In the genomic region with DNA sequence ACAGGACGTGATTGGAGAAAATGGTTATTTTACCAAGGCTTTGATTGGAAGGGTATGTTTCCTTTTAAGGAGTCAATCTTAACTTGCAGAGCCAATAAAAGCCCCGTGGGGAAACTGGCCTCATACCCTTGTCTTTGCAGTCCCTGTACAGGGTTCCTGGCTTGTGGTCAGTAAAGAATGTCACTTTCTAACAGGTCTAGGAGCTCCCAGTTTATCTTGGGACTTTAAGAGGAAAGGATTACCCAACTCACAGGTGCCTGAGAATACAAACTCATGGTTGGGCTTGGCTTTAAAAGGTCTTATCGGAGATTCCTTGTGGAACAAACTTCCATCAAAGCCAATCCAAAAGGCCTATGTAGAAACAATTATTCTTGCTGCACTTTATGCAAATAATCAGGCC, we compare ENCODE assay signal across 18 cellular contexts.
DNase-seq lines count a peak whose midpoint lies in the region; ATAC-seq and TF ChIP-seq lines count a peak whose summit lies in the region.
"Had no signal": no experiment of that assay in that cellular context is flagged by ENCODE, and none has a peak within 500 bp of the region (broad histone marks: within the 10 kb centered on the region; RNA-seq: fewer than 3 reads in every experiment).

No MANE protein-coding gene starts in this region.

- intact Hi-C loops in right lobe of liver (cut with DNase I) (no loop called here), tibial artery (cut with DNase I; ENCODE audit: low total_unique reads) (no loop called here)

- peak in 1 of 4 donors; percentile 35 for ATAC-seq in right lobe of liver
- ATAC-seq in GM18909 (IDR thresholded peaks at IDR 0.05; ENCODE audit: poor library complexity, unreplicated experiment), result no peak
- ATAC-seq: Panc1 had no signal

- no peak for TF ChIP-seq POLR2A in right lobe of liver (IDR thresholded peaks at IDR 0.05)

- peak overlapping the region in 2 of 5 donors; percentile 41 to 88 for H3K9ac ChIP-seq in subcutaneous abdominal adipose tissue (ENCODE audit: low read length in 5 of 5)
- H3K9ac ChIP-seq: BLaER1 treated with 17β-estradiol and CSF1 and Interleukin-3, amounts not matched to agents 10 nM and 100 nM had no signal

- H3K4me1 ChIP-seq in right lobe of liver (peaks cover 0 to 35% (median 0%) of the 10 kb centered on the region in 4 donors), subcutaneous abdominal adipose tissue (ENCODE audit: control insufficient read depth in 5 of 5, insufficient read depth in 5 of 5, low read length in 5 of 5) (peaks cover 7 to 50% (median 42%) of the 10 kb centered on the region in 5 donors), tibial artery (peaks cover 0 to 19% (median 4%) of the 10 kb centered on the region in 4 donors)
- H3K4me1 ChIP-seq: BLaER1 treated with 17β-estradiol and CSF1 and Interleukin-3, amounts not matched to agents 10 nM and 100 nM had no signal

- DNase-seq in H4 (ENCODE audit: low spot score) (peak; percentile 54), M059J (ENCODE audit: low read depth) (peak; percentile 19), right lobe of liver (no peak), DMS153 treated with DMSO at 0.1 percent for 48 hours (lab: John Stamatoyannopoulos, UW; ENCODE audit: unreplicated experiment) (no peak), tibial artery (no peak)
- DNase-seq: CD4-positive, alpha-beta memory T cell; EL; H9; KBM-7; NCI-H1105 treated with DMSO at 0.1 percent for 48 hours; NCI-H2081; NCI-H2171 treated with DMSO at 0.1 percent for 48 hours; NCI-H524 treated with DMSO at 0.1 percent for 48 hours; NCI-H82 had no signal

- H3K27ac ChIP-seq in right lobe of liver, result peak overlapping the region in 2 of 3 donors; percentile 51 to 71
- peak overlapping the region; percentile 95 for H3K27ac ChIP-seq in subcutaneous abdominal adipose tissue (ENCODE audit: low read depth, low read length)
- no peak overlapping the region for H3K27ac ChIP-seq in tibial artery
- H3K27ac ChIP-seq: BLaER1 treated with 17β-estradiol and CSF1 and Interleukin-3, amounts not matched to agents 10 nM and 100 nM had no signal

- H3K27me3 ChIP-seq in right lobe of liver (no peaks in the 10 kb centered on the region), subcutaneous abdominal adipose tissue (ENCODE audit: control insufficient read depth in 5 of 5, insufficient read depth in 4 of 5, low read length in 5 of 5) (no peaks in the 10 kb centered on the region), tibial artery (no peaks in the 10 kb centered on the region)
- H3K27me3 ChIP-seq: BLaER1 treated with 17β-estradiol and CSF1 and Interleukin-3, amounts not matched to agents 10 nM and 100 nM had no signal

- H3K4me3 ChIP-seq in right lobe of liver (peak overlapping the region; percentile 20 to 56 (median 53)), subcutaneous abdominal adipose tissue (ENCODE audit: low read depth in 1 of 5, low read length in 5 of 5) (peak overlapping the region; percentile 26 to 66 (median 57)), tibial artery (no peak overlapping the region)
- H3K4me3 ChIP-seq: BLaER1 treated with 17β-estradiol and CSF1 and Interleukin-3, amounts not matched to agents 10 nM and 100 nM had no signal

- no peaks in the 10 kb centered on the region for H3K9me3 ChIP-seq in right lobe of liver
- no peaks in the 10 kb centered on the region for H3K9me3 ChIP-seq in subcutaneous abdominal adipose tissue (ENCODE audit: control insufficient read depth in 5 of 5, low read length in 5 of 5)
- no peaks in the 10 kb centered on the region for H3K9me3 ChIP-seq in tibial artery
- H3K9me3 ChIP-seq: BLaER1 treated with 17β-estradiol and CSF1 and Interleukin-3, amounts not matched to agents 10 nM and 100 nM had no signal

- TF ChIP-seq CTCF in right lobe of liver (IDR thresholded peaks at IDR 0.05) (no peak), tibial artery (IDR thresholded peaks at IDR 0.05) (no peak)

- 18% methylated on average over 3 of the region's 3 CpGs for WGBS in right lobe of liver (ENCODE audit: insufficient coverage, low coverage, low lambda C conversion rate, missing lambda C conversion rate)

- H3K36me3 ChIP-seq in right lobe of liver, result peaks cover 0 to 15% (median 0%) of the 10 kb centered on the region in 4 donors
- peaks cover 0 to 3% (median 0%) of the 10 kb centered on the region in 5 donors for H3K36me3 ChIP-seq in subcutaneous abdominal adipose tissue (ENCODE audit: control insufficient read depth in 5 of 5, insufficient read depth in 5 of 5, low read length in 5 of 5)
- H3K36me3 ChIP-seq in tibial artery, result no peaks in the 10 kb centered on the region
- H3K36me3 ChIP-seq: BLaER1 treated with 17β-estradiol and CSF1 and Interleukin-3, amounts not matched to agents 10 nM and 100 nM had no signal

Comparison
In these comparisons a context has a peak if more than half of its experiments do, and no peak if none do; other contexts are left out.
1. DNase-seq: peak in H4 (single experiment) and M059J (single experiment); none in right lobe of liver (0 of 3), DMS153 treated with DMSO at 0.1 percent for 48 hours (single experiment) and tibial artery (0 of 2).
2. H3K27ac ChIP-seq: peak in right lobe of liver (2 of 3) and subcutaneous abdominal adipose tissue (single experiment); none in tibial artery (0 of 2).
3. H3K4me3 ChIP-seq: peak in right lobe of liver (3 of 3) and subcutaneous abdominal adipose tissue (5 of 5); none in tibial artery (0 of 2).